ENCODE assay signal across 8 cellular contexts in genomic region chr11:108654994-108655631, GRCh38. TPM values are rescaled to one million over a fixed set of nuclear protein-coding genes. Genes with fewer than 3 reads are reported as not detected.
A peak's percentile ranks its signal among the peaks of the same experiment; 100 is the strongest.
DNase-seq lines count a peak whose midpoint lies in the region; ATAC-seq and TF ChIP-seq lines count a peak whose summit lies in the region.

No MANE protein-coding gene starts in this region.

- no peaks in the 10 kb centered on the region for H3K9me3 Mint-ChIP-seq in activated CD8-positive, alpha-beta memory T cell treated with anti-CD3 and anti-CD28 coated beads, Interleukin-2, amount 10 ng/mL, durations not matched to agents 7 days and 5 days (ENCODE audit: low read depth)
- H3K9me3 Mint-ChIP-seq in endothelial cell (ENCODE audit: unreplicated experiment): no peaks in the 10 kb centered on the region
- no peaks in the 10 kb centered on the region for H3K9me3 Mint-ChIP-seq in naive thymus-derived CD4-positive, alpha-beta T cell

- CTCF ChIA-PET in activated CD8-positive, alpha-beta memory T cell treated with anti-CD3 and anti-CD28 coated beads, Interleukin-2, amount 10 ng/mL, durations not matched to agents 7 days and 5 days (lab: Charles Lee): interaction anchor here (1.0 to 1.4 kb wide), 2 partner anchors 10 to 534 kb away, joined by 3 to 4 read pairs; partner anchors contain the start of genes ACAT1 and DDX10
- CTCF ChIA-PET in naive thymus-derived CD4-positive, alpha-beta T cell (lab: Charles Lee): interaction anchor here (0.7 to 1.1 kb wide), 2 partner anchors 647 to 1246 kb away, joined by 3 to 5 read pairs; partner anchors contain the start of gene CUL5

- H3K36me3 ChIP-seq in naive thymus-derived CD4-positive, alpha-beta T cell (ENCODE audit: control insufficient read depth in 2 of 3, insufficient read depth in 3 of 3, low read length in 3 of 3): no peaks in the 10 kb centered on the region

- H3K27ac Mint-ChIP-seq in activated CD8-positive, alpha-beta memory T cell treated with anti-CD3 and anti-CD28 coated beads, Interleukin-2, amount 10 ng/mL, durations not matched to agents 7 days and 5 days: no peak overlapping the region
- no peak overlapping the region for H3K27ac Mint-ChIP-seq in endothelial cell (ENCODE audit: unreplicated experiment)
- no peak overlapping the region for H3K27ac Mint-ChIP-seq in naive thymus-derived CD4-positive, alpha-beta T cell

- peaks cover 12% of the 10 kb centered on the region for H3K27me3 Mint-ChIP-seq in activated CD8-positive, alpha-beta memory T cell treated with anti-CD3 and anti-CD28 coated beads, Interleukin-2, amount 10 ng/mL, durations not matched to agents 7 days and 5 days
- no peaks in the 10 kb centered on the region for H3K27me3 Mint-ChIP-seq in endothelial cell (ENCODE audit: unreplicated experiment)
- H3K27me3 Mint-ChIP-seq in naive thymus-derived CD4-positive, alpha-beta T cell: peaks cover 0 to 26% (median 0%) of the 10 kb centered on the region in 5 donors

- peaks cover 4% of the 10 kb centered on the region for H3K4me1 Mint-ChIP-seq in activated CD8-positive, alpha-beta memory T cell treated with anti-CD3 and anti-CD28 coated beads, Interleukin-2, amount 10 ng/mL, durations not matched to agents 7 days and 5 days
- H3K4me1 Mint-ChIP-seq in endothelial cell (ENCODE audit: unreplicated experiment): no peaks in the 10 kb centered on the region
- peaks cover 0 to 5% (median 0%) of the 10 kb centered on the region in 7 donors for H3K4me1 Mint-ChIP-seq in naive thymus-derived CD4-positive, alpha-beta T cell

- H3K4me3 ChIP-seq in naive thymus-derived CD4-positive, alpha-beta T cell (ENCODE audit: low read length): no peak overlapping the region

- H3K4me3 Mint-ChIP-seq in activated CD8-positive, alpha-beta memory T cell treated with anti-CD3 and anti-CD28 coated beads, Interleukin-2, amount 10 ng/mL, durations not matched to agents 7 days and 5 days: no peak overlapping the region
- no peak overlapping the region for H3K4me3 Mint-ChIP-seq in endothelial cell (ENCODE audit: unreplicated experiment)
- no peak overlapping the region for H3K4me3 Mint-ChIP-seq in naive thymus-derived CD4-positive, alpha-beta T cell

- peak; percentile 56 for TF ChIP-seq CTCF in endothelial cell (IDR thresholded peaks at IDR 0.05; ENCODE audit: unreplicated experiment)
- TF ChIP-seq CTCF in omental fat pad (IDR thresholded peaks at IDR 0.05): no peak

- intact Hi-C loops in naive thymus-derived CD4-positive, alpha-beta T cell (cut with micrococcal nuclease): loop anchor here in 1 of 2 donors (2.0 to 5.0 kb wide), 3 partner anchors 913 to 1093 kb away; no protein-coding TSS in a partner anchor

- H3K36me3 Mint-ChIP-seq in activated CD8-positive, alpha-beta memory T cell treated with anti-CD3 and anti-CD28 coated beads, Interleukin-2, amount 10 ng/mL, durations not matched to agents 7 days and 5 days: no peaks in the 10 kb centered on the region
- H3K36me3 Mint-ChIP-seq in endothelial cell (ENCODE audit: low read depth, unreplicated experiment): no peaks in the 10 kb centered on the region
- no peaks in the 10 kb centered on the region for H3K36me3 Mint-ChIP-seq in naive thymus-derived CD4-positive, alpha-beta T cell

- H3K27ac ChIP-seq in naive thymus-derived CD4-positive, alpha-beta T cell (ENCODE audit: low read depth, low read length): no peak overlapping the region

- no peak for DNase-seq in activated CD8-positive, alpha-beta memory T cell treated with anti-CD3 and anti-CD28 coated beads, Interleukin-2, amount 10 ng/mL, durations not matched to agents 7 days and 5 days
- DNase-seq in activated CD8-positive, alpha-beta memory T cell treated with anti-CD3 and anti-CD28 coated beads for 24 hours: no peak
- DNase-seq in Kasumi-1 (lab: John Stamatoyannopoulos, UW) (peak; percentile 50 to 60), SHP77 treated with DMSO at 0.1 percent for 48 hours (lab: John Stamatoyannopoulos, UW) (peak; percentile 27), endothelial cell (ENCODE audit: low spot score) (peak; percentile 46), GM19238 (ENCODE audit: insufficient read length, low spot score) (no peak), omental fat pad (ENCODE audit: low spot score) (no peak)
- DNase-seq in naive thymus-derived CD4-positive, alpha-beta T cell: peak in 5 of 9 donors; percentile 5 to 31 (median 13)

- POLR2A ChIA-PET in naive thymus-derived CD4-positive, alpha-beta T cell (lab: Charles Lee): no interaction called here

- H3K4me1 ChIP-seq in naive thymus-derived CD4-positive, alpha-beta T cell (ENCODE audit: control insufficient read depth in 2 of 2, insufficient read depth in 2 of 2, low read length in 2 of 2): no peaks in the 10 kb centered on the region

- no peaks in the 10 kb centered on the region for H3K9me3 ChIP-seq in naive thymus-derived CD4-positive, alpha-beta T cell (ENCODE audit: control insufficient read depth in 2 of 3, low read length in 3 of 3)

- no peaks in the 10 kb centered on the region for H3K27me3 ChIP-seq in naive thymus-derived CD4-positive, alpha-beta T cell (ENCODE audit: control insufficient read depth in 2 of 2, insufficient read depth in 2 of 2, low read length in 2 of 2)

- ATAC-seq in activated CD8-positive, alpha-beta memory T cell treated with anti-CD3 and anti-CD28 coated beads, Interleukin-2, amount 10 ng/mL, durations not matched to agents 7 days and 5 days: peak; percentile 36
- ATAC-seq in naive thymus-derived CD4-positive, alpha-beta T cell: no peak
- ATAC-seq in omental fat pad (ENCODE audit: low FRiP score): no peak

RNA-seq across cellular contexts. Expression of gene DDX10, which starts 9.8 kb away (rescaled TPM):
- total RNA-seq in activated CD8-positive, alpha-beta memory T cell treated with anti-CD3 and anti-CD28 coated beads, Interleukin-2, amount 10 ng/mL, durations not matched to agents 7 days and 5 days: 10 to 100 TPM; 32.5 to 42.6 TPM
- total RNA-seq in endothelial cell (ENCODE audit: unreplicated experiment): 20.9 TPM
- 10 to 100 TPM; 16.7 to 34.6 (median 22.8) TPM for total RNA-seq in naive thymus-derived CD4-positive, alpha-beta T cell
- polyA plus RNA-seq in naive thymus-derived CD4-positive, alpha-beta T cell: 10 to 100 TPM; 14.8 to 16.7 TPM
- total RNA-seq in omental fat pad: 10 to 100 TPM; 20.2 to 60.6 (median 26.5) TPM

Comparison
In these comparisons a context has a peak if more than half of its experiments do, and no peak if none do; other contexts are left out.
1. DNase-seq: peak in Kasumi-1 (2 of 2), SHP77 treated with DMSO at 0.1 percent for 48 hours (single experiment), endothelial cell (single experiment) and naive thymus-derived CD4-positive, alpha-beta T cell (5 of 9); none in activated CD8-positive, alpha-beta memory T cell treated with anti-CD3 and anti-CD28 coated beads, Interleukin-2, amount 10 ng/mL, durations not matched to agents 7 days and 5 days (single experiment), activated CD8-positive, alpha-beta memory T cell treated with anti-CD3 and anti-CD28 coated beads for 24 hours (single experiment), GM19238 (single experiment) and omental fat pad (single experiment).